In genomic region chr15:74053497-74053896, GRCh38 we compare ENCODE assay signal across 1 cellular context.
TF ChIP-seq lines count a peak whose summit lies in the region.

No MANE protein-coding gene starts in this region.

TF ChIP-seq in HepG2, 621 proteins besides CTCF, POLR2A, EP300 and RAD21:
- TF ChIP-seq ZNF782 (CRISPR knock-in tag; IDR thresholded peaks at IDR 0.05; ENCODE audit: borderline replicate concordance) (no peak), SNRNP70 (IDR thresholded peaks at IDR 0.05; ENCODE audit: low read depth, low read length) (no peak), HNRNPUL1 (IDR thresholded peaks at IDR 0.05; ENCODE audit: low read depth, low read length) (no peak), RBFOX2 (IDR thresholded peaks at IDR 0.05; ENCODE audit: low read depth, low read length) (no peak), ZNF451 (CRISPR knock-in tag; IDR thresholded peaks at IDR 0.05) (no peak), PRMT3 (CRISPR knock-in tag; IDR thresholded peaks at IDR 0.05; ENCODE audit: borderline replicate concordance, low read depth) (no peak), POLR2AphosphoS5 (IDR thresholded peaks at IDR 0.05; ENCODE audit: low read depth, low read length) (no peak), CHD2 (IDR thresholded peaks at IDR 0.05; ENCODE audit: low read depth, low read length) (no peak)
